20 cellular contexts compared by ENCODE assay signal in the genomic region with DNA sequence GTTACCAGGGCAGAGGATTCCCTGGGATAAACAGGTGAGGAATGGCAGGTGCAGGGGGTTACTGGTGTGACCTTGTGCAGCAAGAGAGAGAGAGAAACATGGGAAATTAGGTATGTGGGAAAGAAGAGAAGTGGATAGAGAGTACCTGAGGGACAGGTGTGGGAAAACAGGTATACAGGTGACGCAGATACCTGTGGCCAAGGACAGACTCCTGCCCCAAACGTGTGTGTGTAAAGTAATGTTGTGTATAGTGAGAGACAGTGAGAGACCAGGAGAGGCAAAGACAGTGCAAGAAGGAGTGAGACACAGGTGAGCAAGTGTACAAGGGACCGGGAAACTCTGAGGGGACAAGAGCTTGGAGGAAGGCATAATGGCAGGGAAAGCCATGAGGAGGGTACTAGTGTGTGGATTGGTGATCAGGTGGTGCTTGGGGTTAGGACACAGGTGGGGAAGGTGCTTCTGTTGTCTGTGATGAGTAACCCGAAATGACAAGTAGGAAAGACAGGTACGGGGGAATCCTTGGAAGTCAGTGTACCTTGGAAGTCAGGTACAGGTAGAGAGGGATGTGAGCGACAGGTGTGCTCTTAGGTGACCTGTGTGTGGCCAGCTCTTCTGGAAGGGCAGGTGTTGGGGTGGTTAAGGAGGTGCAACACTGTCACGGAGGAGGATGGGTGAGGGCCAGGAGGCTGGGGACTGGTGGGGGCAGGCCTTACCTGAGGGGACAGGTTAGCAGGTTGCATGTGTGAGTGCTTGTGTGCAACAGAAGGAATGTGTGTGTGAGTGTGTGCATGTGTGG.
DNase-seq lines count a peak whose midpoint lies in the region; ATAC-seq, FAIRE-seq and TF ChIP-seq lines count a peak whose summit lies in the region.
"Had no signal": no experiment of that assay in that cellular context is flagged by ENCODE, and none has a peak within 500 bp of the region (broad histone marks: within the 10 kb centered on the region; RNA-seq: fewer than 3 reads in every experiment).

No MANE protein-coding gene starts in this region.

- peak; percentile 35 for DNase-seq in NCI-H748 (lab: John Stamatoyannopoulos, UW; ENCODE audit: unreplicated experiment)
- no peak for DNase-seq in NCI-H748 treated with DMSO at 0.1 percent for 48 hours (lab: John Stamatoyannopoulos, UW)
- no peak for DNase-seq in HTR-8/SVneo (ENCODE audit: insufficient read length, low spot score)
- DNase-seq in RWPE2 (ENCODE audit: low spot score), result no peak
- DNase-seq in hypothalamus (lab: John Stamatoyannopoulos, UW), result no peak
- DNase-seq in GF-D8 (lab: John Stamatoyannopoulos, UW), result no peak
- DNase-seq: BE2C, MG63, NCI-H1105, NCI-H187, NCI-H2107, NCI-H2227 treated with DMSO at 0.1 percent for 48 hours, NCI-H524, OCI-M1, T-helper 9 cell had no signal

- ATAC-seq in RWPE2 (ENCODE audit: low read depth) (peak; percentile 16; the same call in 1 of the 3 replicates), GM21526 (IDR thresholded peaks at IDR 0.05; ENCODE audit: low FRiP score, unreplicated experiment) (no peak)
- ATAC-seq: Right ventricle myocardium inferior had no signal

- TF ChIP-seq CTCF in RWPE2 (IDR thresholded peaks at IDR 0.05; ENCODE audit: poor library complexity, severe bottlenecking), result no peak

- H3K4me1 ChIP-seq in RWPE2 (ENCODE audit: insufficient read depth, poor library complexity, severe bottlenecking), result no peaks in the 10 kb centered on the region
- H3K4me1 ChIP-seq: BE2C, SJSA1 had no signal

- peak; percentile 44 for FAIRE-seq in HTR-8/SVneo (lab: Jason Lieb, UNC)
- FAIRE-seq: GM12892, RCC 7860 had no signal

- no peak overlapping the region for H3K4me3 ChIP-seq in RWPE2 (ENCODE audit: severe bottlenecking)
- H3K4me3 ChIP-seq: MG63, SJSA1 had no signal

- H3K27me3 ChIP-seq in RWPE2 (ENCODE audit: insufficient read depth, poor library complexity, severe bottlenecking), result peaks cover 84% of the 10 kb centered on the region

- no peaks in the 10 kb centered on the region for H3K36me3 ChIP-seq in RWPE2 (ENCODE audit: low read depth)
- H3K36me3 ChIP-seq: BE2C, MG63, SJSA1 had no signal

- no peaks in the 10 kb centered on the region for H3K9me3 ChIP-seq in RWPE2 (ENCODE audit: severe bottlenecking)
- H3K9me3 ChIP-seq: BE2C, MG63, SJSA1 had no signal

- no peak overlapping the region for H3K27ac ChIP-seq in RWPE2 (ENCODE audit: poor library complexity, severe bottlenecking)
- H3K27ac ChIP-seq: SJSA1 had no signal
